ENCODE assay signal across 12 cellular contexts in genomic region chr11:61860054-61860903, GRCh38. TPM values are rescaled to one million over a fixed set of nuclear protein-coding genes. Genes with fewer than 3 reads are reported as not detected.
DNase-seq lines count a peak whose midpoint lies in the region; ATAC-seq, FAIRE-seq and TF ChIP-seq lines count a peak whose summit lies in the region.
"Had no signal": no experiment of that assay in that cellular context is flagged by ENCODE, and none has a peak within 500 bp of the region (broad histone marks: within the 10 kb centered on the region; RNA-seq: fewer than 3 reads in every experiment).

No MANE protein-coding gene starts in this region.

- ATAC-seq in esophagus mucosa, result peak; percentile 15
- ATAC-seq: natural killer cell had no signal

- DNase-seq in Caki2 (ENCODE audit: low read depth), result peak; percentile 41
- peak; percentile 86 for DNase-seq in NCI-H226
- peak; percentile 69 for DNase-seq in mucosa of gallbladder (ENCODE audit: low spot score)
- no peak for DNase-seq in D721Med (ENCODE audit: insufficient read length, low spot score)
- no peak for DNase-seq in activated CD4-positive, alpha-beta T cell treated with anti-CD3 and anti-CD28 coated beads for 1 hour
- DNase-seq in NOMO-1 treated with DMSO at 0.1 percent for 48 hours (lab: John Stamatoyannopoulos, UW; ENCODE audit: unreplicated experiment), result no peak
- no peak for DNase-seq in effector CD8-positive, alpha-beta T cell (lab: John Stamatoyannopoulos, UW)
- DNase-seq: activated CD4-positive, alpha-beta T cell treated with anti-CD3 and anti-CD28 coated beads, Interleukin-2, amount 10 ng/mL, durations not matched to agents 7 days and 5 days; DMS79 treated with DMSO at 0.1 percent for 48 hours; natural killer cell had no signal

- FAIRE-seq in D721Med (lab: Jason Lieb, UNC), result no peak

- no peak for TF ChIP-seq CTCF in D721Med (IDR thresholded peaks at IDR 0.05; ENCODE audit: insufficient read depth, missing control alignments)

- in situ Hi-C loops in Caki2 (cut with HindIII; ENCODE audit: low pct_unique_long_range_greater_than_20kb, low sequenced_read_pairs), result no loop called here

RNA-seq across cellular contexts. Expression of gene FADS3, which starts 31.1 kb away (rescaled TPM):
- 86.2 and 95.6 TPM in 2 replicates for total RNA-seq in Caki2 (2014; rRNA removed; shearing (Covaris generic); ENCODE audit: low replicate concordance)
- total RNA-seq in esophagus mucosa, result 3.0 TPM
- total RNA-seq in mucosa of gallbladder, result 22.6 TPM

RNA-seq across cellular contexts. Expression of gene FADS2, which starts 32.2 kb away (rescaled TPM):
- total RNA-seq in Caki2 (2014; rRNA removed; shearing (Covaris generic); ENCODE audit: low replicate concordance), result 5.7 and 8.6 TPM in 2 replicates
- total RNA-seq in esophagus mucosa, result 43.3 TPM
- 34.5 TPM for total RNA-seq in mucosa of gallbladder

RNA-seq across cellular contexts. Expression of gene FADS1, which starts 43.5 kb away (rescaled TPM):
- total RNA-seq in Caki2 (2014; rRNA removed; shearing (Covaris generic); ENCODE audit: low replicate concordance), result 49.8 and 55.0 TPM in 2 replicates
- 7.5 TPM for total RNA-seq in esophagus mucosa
- total RNA-seq in mucosa of gallbladder, result 23.4 TPM

RNA-seq across cellular contexts. Expression of gene RAB3IL1, which starts 57.1 kb away (rescaled TPM):
- total RNA-seq in Caki2 (2014; rRNA removed; shearing (Covaris generic); ENCODE audit: low replicate concordance), result 7.5 and 9.6 TPM in 2 replicates
- total RNA-seq in esophagus mucosa, result 0.88 TPM
- 12.1 TPM for total RNA-seq in mucosa of gallbladder
- total RNA-seq: activated CD4-positive, alpha-beta T cell treated with anti-CD3 and anti-CD28 coated beads, Interleukin-2, amount 10 ng/mL, durations not matched to agents 7 days and 5 days; activated T-helper 2 cell treated with anti-CD3 and anti-CD28 coated beads, Interferon-gamma antibody, Interleukin-2, Interleukin-4, amounts not matched to agents 10 μg/mL and 5 μg/mL and 100 μg/mL, durations not matched to agents 14 hours and 24 hours and 36 hours; natural killer cell had no signal

Comparison
In these comparisons a context has a peak if more than half of its experiments do, and no peak if none do; other contexts are left out.
1. DNase-seq: peak in Caki2 (single experiment), NCI-H226 (single experiment) and mucosa of gallbladder (single experiment); none in D721Med (single experiment), activated CD4-positive, alpha-beta T cell treated with anti-CD3 and anti-CD28 coated beads for 1 hour (single experiment), NOMO-1 treated with DMSO at 0.1 percent for 48 hours (single experiment) and effector CD8-positive, alpha-beta T cell (single experiment).